In genomic region chr7:18521236-18521589, GRCh38 we compare ENCODE assay signal across 22 cellular contexts. TPM values are rescaled to one million over a fixed set of nuclear protein-coding genes. Genes with fewer than 3 reads are reported as not detected.
DNase-seq lines count a peak whose midpoint lies in the region; ATAC-seq, FAIRE-seq and TF ChIP-seq lines count a peak whose summit lies in the region.
"Had no signal": no experiment of that assay in that cellular context is flagged by ENCODE, and none has a peak within 500 bp of the region (broad histone marks: within the 10 kb centered on the region; RNA-seq: fewer than 3 reads in every experiment).

No MANE protein-coding gene starts in this region.

- no peak for FAIRE-seq in H54 (lab: Jason Lieb, UNC)
- FAIRE-seq: TTC549 had no signal

- TF ChIP-seq POLR2A in H54 (IDR thresholded peaks at IDR 0.05; ENCODE audit: low read depth, low read length), result no peak

- 80 to 85% methylated on average over 3 of the region's 3 CpGs for WGBS in heart right ventricle, 2 donors

- H3K4me3 ChIP-seq in heart right ventricle (no peak overlapping the region), right atrium auricular region (no peak overlapping the region), RWPE2 (ENCODE audit: severe bottlenecking) (no peak overlapping the region), thoracic aorta (peak overlapping the region; percentile 56)
- H3K4me3 ChIP-seq: PC-9 had no signal

- DNase-seq in heart right ventricle (no peak), right atrium auricular region (ENCODE audit: low spot score) (no peak), RWPE2 (ENCODE audit: low spot score) (no peak), glutamatergic neuron (no peak), thoracic aorta (ENCODE audit: low spot score) (no peak), LoVo (ENCODE audit: low spot score) (no peak), AG08396 (ENCODE audit: low spot score) (no peak), H54 (ENCODE audit: insufficient read length, low spot score) (no peak)
- DNase-seq: 8988T; activated naive CD4-positive, alpha-beta T cell treated with anti-CD3 and anti-CD28 coated beads for 36 hours; CD4-positive, alpha-beta T cell; cortex of kidney; DND-41; NCI-H524 treated with DMSO at 0.1 percent for 48 hours; PC-9; posterior cingulate gyrus; stimulated activated CD4-positive, alpha-beta T cell treated with anti-CD3 and anti-CD28 coated beads, Interleukin-12 subunit alpha, Interleukin-12 subunit beta, amount 100 ng/mL, for 4 hours; stimulated activated naive CD4-positive, alpha-beta T cell had no signal

- peaks cover 1% of the 10 kb centered on the region for H3K27me3 Mint-ChIP-seq in glutamatergic neuron (ENCODE audit: unreplicated experiment)
- H3K27me3 Mint-ChIP-seq: CD4-positive, alpha-beta T cell; type B pancreatic cell had no signal

- no peaks in the 10 kb centered on the region for H3K9me3 Mint-ChIP-seq in glutamatergic neuron (ENCODE audit: unreplicated experiment)
- H3K9me3 Mint-ChIP-seq: CD4-positive, alpha-beta T cell; type B pancreatic cell had no signal

- H3K4me1 Mint-ChIP-seq in glutamatergic neuron (ENCODE audit: low read depth, unreplicated experiment), result peaks cover 66% of the 10 kb centered on the region

- H3K36me3 ChIP-seq in heart right ventricle, result no peaks in the 10 kb centered on the region
- H3K36me3 ChIP-seq in right atrium auricular region, result no peaks in the 10 kb centered on the region
- H3K36me3 ChIP-seq in RWPE2 (ENCODE audit: low read depth), result no peaks in the 10 kb centered on the region
- H3K36me3 ChIP-seq in thoracic aorta, result no peaks in the 10 kb centered on the region

- no peak for TF ChIP-seq CTCF in heart right ventricle (IDR thresholded peaks at IDR 0.05)
- no peak for TF ChIP-seq CTCF in right atrium auricular region (IDR thresholded peaks at IDR 0.05)
- no peak for TF ChIP-seq CTCF in RWPE2 (IDR thresholded peaks at IDR 0.05; ENCODE audit: poor library complexity, severe bottlenecking)
- TF ChIP-seq CTCF in glutamatergic neuron (IDR thresholded peaks at IDR 0.05; ENCODE audit: partially characterized antibody, unreplicated experiment), result no peak
- no peak for TF ChIP-seq CTCF in thoracic aorta (IDR thresholded peaks at IDR 0.05)

- H3K4me1 ChIP-seq in heart right ventricle, result peaks cover 0 to 35% (median 13%) of the 10 kb centered on the region in 9 donors
- H3K4me1 ChIP-seq in right atrium auricular region, result peaks cover 0 to 9% of the 10 kb centered on the region in 2 donors
- H3K4me1 ChIP-seq in RWPE2 (ENCODE audit: insufficient read depth, poor library complexity, severe bottlenecking), result peaks cover 13% of the 10 kb centered on the region
- H3K4me1 ChIP-seq in thoracic aorta (ENCODE audit: control insufficient read depth in 1 of 2, low read depth in 2 of 2), result peaks cover 32 to 75% of the 10 kb centered on the region in 2 donors

- intact Hi-C loops in heart right ventricle (cut with DNase I), result loop anchor here in 1 of 10 donors (2.0 kb wide), 1 partner anchor 14 kb away; no protein-coding TSS in a partner anchor

- no peaks in the 10 kb centered on the region for H3K27me3 ChIP-seq in heart right ventricle
- H3K27me3 ChIP-seq in right atrium auricular region, result no peaks in the 10 kb centered on the region
- no peaks in the 10 kb centered on the region for H3K27me3 ChIP-seq in RWPE2 (ENCODE audit: insufficient read depth, poor library complexity, severe bottlenecking)
- no peaks in the 10 kb centered on the region for H3K27me3 ChIP-seq in thoracic aorta (replicated peaks; ENCODE audit: insufficient read depth)

- H3K36me3 Mint-ChIP-seq in glutamatergic neuron (ENCODE audit: unreplicated experiment), result no peaks in the 10 kb centered on the region
- H3K36me3 Mint-ChIP-seq: type B pancreatic cell had no signal

- peak overlapping the region; percentile 84 for H3K27ac Mint-ChIP-seq in glutamatergic neuron (ENCODE audit: unreplicated experiment)
- H3K27ac Mint-ChIP-seq: activated naive CD4-positive, alpha-beta T cell treated with anti-CD3 and anti-CD28 coated beads for 36 hours; CD4-positive, alpha-beta T cell; type B pancreatic cell had no signal

- peak overlapping the region; percentile 72 for H3K4me3 Mint-ChIP-seq in glutamatergic neuron (ENCODE audit: unreplicated experiment)
- H3K4me3 Mint-ChIP-seq: activated naive CD4-positive, alpha-beta T cell treated with anti-CD3 and anti-CD28 coated beads for 36 hours; CD4-positive, alpha-beta T cell; type B pancreatic cell had no signal

- H3K9me3 ChIP-seq in heart right ventricle (no peaks in the 10 kb centered on the region), right atrium auricular region (no peaks in the 10 kb centered on the region), RWPE2 (ENCODE audit: severe bottlenecking) (no peaks in the 10 kb centered on the region), thoracic aorta (no peaks in the 10 kb centered on the region)

- ATAC-seq in heart right ventricle, result no peak
- no peak for ATAC-seq in RWPE2 (ENCODE audit: low read depth)
- no peak for ATAC-seq in thoracic aorta (ENCODE audit: insufficient number of reproducible peaks, low FRiP score, low read depth)
- ATAC-seq: left lobe of liver had no signal

- H3K27ac ChIP-seq in heart right ventricle, result peak overlapping the region in 8 of 10 donors; percentile 5 to 67 (median 56)
- H3K27ac ChIP-seq in right atrium auricular region, result peak overlapping the region in 1 of 2 donors; percentile 57
- H3K27ac ChIP-seq in RWPE2 (ENCODE audit: poor library complexity, severe bottlenecking), result peak overlapping the region; percentile 8
- H3K27ac ChIP-seq in thoracic aorta, result peak overlapping the region; percentile 83 to 93
- H3K27ac ChIP-seq: epithelial cell of prostate, PC-9 had no signal

RNA-seq across cellular contexts. Expression of gene HDAC9, which starts 25.7 kb away (rescaled TPM):
- total RNA-seq in heart right ventricle (10 to 100 TPM in 9 of 10 donors, 1 to 10 TPM in 1; 8.3 to 66.1 (median 43.2) TPM), right atrium auricular region (10 to 100 TPM; 16.6 to 28.0 TPM), glutamatergic neuron (ENCODE audit: unreplicated experiment) (94.8 TPM), thoracic aorta (10 to 100 TPM; 64.1 to 81.6 TPM)
- 1 to 10 TPM; 1.9 to 8.0 TPM for polyA plus RNA-seq in heart right ventricle
- total RNA-seq: activated naive CD4-positive, alpha-beta T cell treated with anti-CD3 and anti-CD28 coated beads for 36 hours had no signal
